Comparison of ENCODE assay signal across 1 cellular context in genomic region chr6:167349816-167350215, GRCh38.
TF ChIP-seq lines count a peak whose summit lies in the region.

No MANE protein-coding gene starts in this region.

TF ChIP-seq in HepG2, 621 proteins besides CTCF, POLR2A, EP300 and RAD21:
- TF ChIP-seq SMAD1 (CRISPR knock-in tag; IDR thresholded peaks at IDR 0.05; ENCODE audit: borderline replicate concordance, low read depth) (no peak), PHF21A (CRISPR knock-in tag; IDR thresholded peaks at IDR 0.05) (no peak), ZNF605 (CRISPR knock-in tag; IDR thresholded peaks at IDR 0.05) (0 out of 2 replicates have a peak, but pooled peaks have one; percentile 9)
- TF ChIP-seq, protein P1, sequence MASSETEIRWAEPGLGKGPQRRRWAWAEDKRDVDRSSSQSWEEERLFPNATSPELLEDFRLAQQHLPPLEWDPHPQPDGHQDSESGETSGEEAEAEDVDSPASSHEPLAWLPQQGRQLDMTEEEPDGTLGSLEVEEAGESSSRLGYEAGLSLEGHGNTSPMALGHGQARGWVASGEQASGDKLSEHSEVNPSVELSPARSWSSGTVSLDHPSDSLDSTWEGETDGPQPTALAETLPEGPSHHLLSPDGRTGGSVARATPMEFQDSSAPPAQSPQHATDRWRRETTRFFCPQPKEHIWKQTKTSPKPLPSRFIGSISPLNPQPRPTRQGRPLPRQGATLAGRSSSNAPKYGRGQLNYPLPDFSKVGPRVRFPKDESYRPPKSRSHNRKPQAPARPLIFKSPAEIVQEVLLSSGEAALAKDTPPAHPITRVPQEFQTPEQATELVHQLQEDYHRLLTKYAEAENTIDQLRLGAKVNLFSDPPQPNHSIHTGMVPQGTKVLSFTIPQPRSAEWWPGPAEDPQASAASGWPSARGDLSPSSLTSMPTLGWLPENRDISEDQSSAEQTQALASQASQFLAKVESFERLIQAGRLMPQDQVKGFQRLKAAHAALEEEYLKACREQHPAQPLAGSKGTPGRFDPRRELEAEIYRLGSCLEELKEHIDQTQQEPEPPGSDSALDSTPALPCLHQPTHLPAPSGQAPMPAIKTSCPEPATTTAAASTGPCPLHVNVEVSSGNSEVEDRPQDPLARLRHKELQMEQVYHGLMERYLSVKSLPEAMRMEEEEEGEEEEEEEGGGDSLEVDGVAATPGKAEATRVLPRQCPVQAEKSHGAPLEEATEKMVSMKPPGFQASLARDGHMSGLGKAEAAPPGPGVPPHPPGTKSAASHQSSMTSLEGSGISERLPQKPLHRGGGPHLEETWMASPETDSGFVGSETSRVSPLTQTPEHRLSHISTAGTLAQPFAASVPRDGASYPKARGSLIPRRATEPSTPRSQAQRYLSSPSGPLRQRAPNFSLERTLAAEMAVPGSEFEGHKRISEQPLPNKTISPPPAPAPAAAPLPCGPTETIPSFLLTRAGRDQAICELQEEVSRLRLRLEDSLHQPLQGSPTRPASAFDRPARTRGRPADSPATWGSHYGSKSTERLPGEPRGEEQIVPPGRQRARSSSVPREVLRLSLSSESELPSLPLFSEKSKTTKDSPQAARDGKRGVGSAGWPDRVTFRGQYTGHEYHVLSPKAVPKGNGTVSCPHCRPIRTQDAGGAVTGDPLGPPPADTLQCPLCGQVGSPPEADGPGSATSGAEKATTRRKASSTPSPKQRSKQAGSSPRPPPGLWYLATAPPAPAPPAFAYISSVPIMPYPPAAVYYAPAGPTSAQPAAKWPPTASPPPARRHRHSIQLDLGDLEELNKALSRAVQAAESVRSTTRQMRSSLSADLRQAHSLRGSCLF (CRISPR knock-in tag; IDR thresholded peaks at IDR 0.05; ENCODE audit: borderline replicate concordance): no peak
